2 cellular contexts compared by ENCODE assay signal in the genomic region with DNA sequence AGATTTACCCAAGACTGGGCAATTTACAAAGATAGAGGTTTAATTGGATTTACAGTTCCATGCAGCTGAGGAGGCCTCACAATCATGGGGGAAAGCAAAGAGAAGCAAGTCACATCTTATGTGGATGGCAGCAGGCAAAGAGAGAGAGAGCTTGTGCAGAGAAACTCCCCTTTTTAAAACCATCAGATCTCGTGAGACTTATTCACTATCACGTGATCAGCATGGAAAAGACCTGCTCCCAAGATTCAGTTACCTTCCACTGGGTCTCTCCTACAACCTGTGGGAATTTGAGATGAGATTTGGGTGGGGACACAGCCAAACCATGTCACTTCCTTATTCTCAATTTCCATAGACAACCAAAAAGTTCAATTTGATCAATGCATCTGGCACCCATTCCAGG.
TF ChIP-seq lines count a peak whose summit lies in the region.

No MANE protein-coding gene starts in this region.

TF ChIP-seq in HepG2, 621 proteins besides CTCF, POLR2A, EP300 and RAD21:
- TF ChIP-seq NFKBIZ (CRISPR knock-in tag; IDR thresholded peaks at IDR 0.05) (no peak), RAD51 (IDR thresholded peaks at IDR 0.05; ENCODE audit: borderline replicate concordance) (peak; percentile 79)

TF ChIP-seq in K562, 482 proteins besides CTCF, POLR2A, EP300 and RAD21:
- TF ChIP-seq, protein P1, sequence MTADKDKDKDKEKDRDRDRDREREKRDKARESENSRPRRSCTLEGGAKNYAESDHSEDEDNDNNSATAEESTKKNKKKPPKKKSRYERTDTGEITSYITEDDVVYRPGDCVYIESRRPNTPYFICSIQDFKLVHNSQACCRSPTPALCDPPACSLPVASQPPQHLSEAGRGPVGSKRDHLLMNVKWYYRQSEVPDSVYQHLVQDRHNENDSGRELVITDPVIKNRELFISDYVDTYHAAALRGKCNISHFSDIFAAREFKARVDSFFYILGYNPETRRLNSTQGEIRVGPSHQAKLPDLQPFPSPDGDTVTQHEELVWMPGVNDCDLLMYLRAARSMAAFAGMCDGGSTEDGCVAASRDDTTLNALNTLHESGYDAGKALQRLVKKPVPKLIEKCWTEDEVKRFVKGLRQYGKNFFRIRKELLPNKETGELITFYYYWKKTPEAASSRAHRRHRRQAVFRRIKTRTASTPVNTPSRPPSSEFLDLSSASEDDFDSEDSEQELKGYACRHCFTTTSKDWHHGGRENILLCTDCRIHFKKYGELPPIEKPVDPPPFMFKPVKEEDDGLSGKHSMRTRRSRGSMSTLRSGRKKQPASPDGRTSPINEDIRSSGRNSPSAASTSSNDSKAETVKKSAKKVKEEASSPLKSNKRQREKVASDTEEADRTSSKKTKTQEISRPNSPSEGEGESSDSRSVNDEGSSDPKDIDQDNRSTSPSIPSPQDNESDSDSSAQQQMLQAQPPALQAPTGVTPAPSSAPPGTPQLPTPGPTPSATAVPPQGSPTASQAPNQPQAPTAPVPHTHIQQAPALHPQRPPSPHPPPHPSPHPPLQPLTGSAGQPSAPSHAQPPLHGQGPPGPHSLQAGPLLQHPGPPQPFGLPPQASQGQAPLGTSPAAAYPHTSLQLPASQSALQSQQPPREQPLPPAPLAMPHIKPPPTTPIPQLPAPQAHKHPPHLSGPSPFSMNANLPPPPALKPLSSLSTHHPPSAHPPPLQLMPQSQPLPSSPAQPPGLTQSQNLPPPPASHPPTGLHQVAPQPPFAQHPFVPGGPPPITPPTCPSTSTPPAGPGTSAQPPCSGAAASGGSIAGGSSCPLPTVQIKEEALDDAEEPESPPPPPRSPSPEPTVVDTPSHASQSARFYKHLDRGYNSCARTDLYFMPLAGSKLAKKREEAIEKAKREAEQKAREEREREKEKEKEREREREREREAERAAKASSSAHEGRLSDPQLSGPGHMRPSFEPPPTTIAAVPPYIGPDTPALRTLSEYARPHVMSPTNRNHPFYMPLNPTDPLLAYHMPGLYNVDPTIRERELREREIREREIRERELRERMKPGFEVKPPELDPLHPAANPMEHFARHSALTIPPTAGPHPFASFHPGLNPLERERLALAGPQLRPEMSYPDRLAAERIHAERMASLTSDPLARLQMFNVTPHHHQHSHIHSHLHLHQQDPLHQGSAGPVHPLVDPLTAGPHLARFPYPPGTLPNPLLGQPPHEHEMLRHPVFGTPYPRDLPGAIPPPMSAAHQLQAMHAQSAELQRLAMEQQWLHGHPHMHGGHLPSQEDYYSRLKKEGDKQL (CRISPR knock-in tag; IDR thresholded peaks at IDR 0.05; ENCODE audit: borderline replicate concordance), result no peak
- TF ChIP-seq ARNT (IDR thresholded peaks at IDR 0.05) (no peak), PTRF (tag; IDR thresholded peaks at IDR 0.05) (no peak), RAD51 (IDR thresholded peaks at IDR 0.05; ENCODE audit: borderline replicate concordance, low read depth) (peak; percentile 22; the same call in 1 of the 2 replicates), PHF8 (IDR thresholded peaks at IDR 0.05; ENCODE audit: borderline replicate concordance, low read length) (no peak)
- TF ChIP-seq, protein P2, sequence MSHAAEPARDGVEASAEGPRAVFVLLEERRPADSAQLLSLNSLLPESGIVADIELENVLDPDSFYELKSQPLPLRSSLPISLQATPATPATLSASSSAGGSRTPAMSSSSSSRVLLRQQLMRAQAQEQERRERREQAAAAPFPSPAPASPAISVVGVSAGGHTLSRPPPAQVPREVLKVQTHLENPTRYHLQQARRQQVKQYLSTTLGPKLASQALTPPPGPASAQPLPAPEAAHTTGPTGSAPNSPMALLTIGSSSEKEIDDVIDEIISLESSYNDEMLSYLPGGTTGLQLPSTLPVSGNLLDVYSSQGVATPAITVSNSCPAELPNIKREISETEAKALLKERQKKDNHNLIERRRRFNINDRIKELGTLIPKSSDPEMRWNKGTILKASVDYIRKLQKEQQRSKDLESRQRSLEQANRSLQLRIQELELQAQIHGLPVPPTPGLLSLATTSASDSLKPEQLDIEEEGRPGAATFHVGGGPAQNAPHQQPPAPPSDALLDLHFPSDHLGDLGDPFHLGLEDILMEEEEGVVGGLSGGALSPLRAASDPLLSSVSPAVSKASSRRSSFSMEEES (CRISPR knock-in tag; IDR thresholded peaks at IDR 0.05), result peak; percentile 78
